In the genomic region with DNA sequence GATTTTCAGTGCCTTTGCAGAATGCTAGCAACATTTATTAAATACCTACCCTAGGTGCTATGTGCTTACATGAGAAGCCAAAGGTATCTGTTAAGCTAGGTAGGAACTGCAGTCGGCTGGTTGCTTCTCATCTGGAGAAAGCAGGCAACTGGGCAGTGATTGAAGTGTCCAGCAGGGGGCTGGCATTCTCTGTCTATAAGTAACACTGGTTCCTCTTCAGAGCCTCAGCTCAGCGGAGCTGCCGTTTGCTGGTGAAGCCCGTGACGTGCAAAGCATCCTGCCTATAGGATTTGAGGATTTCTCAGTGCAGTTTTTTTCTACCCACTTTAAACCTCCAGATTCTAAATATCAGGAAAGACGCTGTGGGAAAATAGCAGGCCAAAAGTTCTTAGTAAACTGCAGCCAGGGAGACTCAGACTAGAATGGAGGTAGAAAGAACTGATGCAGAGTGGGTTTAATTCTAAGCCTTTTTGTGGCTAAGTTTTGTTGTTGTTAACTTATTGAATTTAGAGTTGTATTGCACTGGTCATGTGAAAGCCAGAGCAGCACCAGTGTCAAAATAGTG, we compare ENCODE assay signal across 8 cellular contexts. TPM values are rescaled to one million over a fixed set of nuclear protein-coding genes. Genes with fewer than 3 reads are reported as not detected.
DNase-seq lines count a peak whose midpoint lies in the region; ATAC-seq, FAIRE-seq and TF ChIP-seq lines count a peak whose summit lies in the region.

A gene (plus strand): TSS at position 344 of the 565 bp plus-strand sequence. CDS start 389 bp downstream, outside the sequence.

- H3K9ac ChIP-seq in astrocyte (ENCODE audit: low read length): no peak within 1 kb of the TSS

- H3K27ac Mint-ChIP-seq in T-cell: no peak within 1 kb of the TSS
- no peak within 1 kb of the TSS for H3K27ac Mint-ChIP-seq in astrocyte (ENCODE audit: unreplicated experiment)

- WGBS in sigmoid colon, 2 donors: 0 to 1% methylated on average over 6 of the region's 6 CpGs

- ATAC-seq in HG02798 (IDR thresholded peaks at IDR 0.05; ENCODE audit: poor library complexity, unreplicated experiment) (peak; percentile 70), T-cell (replicated peaks in 1 of 4) (peak; percentile 57 to 97 (median 75))

- peak; percentile 100 for FAIRE-seq in astrocyte (lab: Jason Lieb, UNC)

- no peaks in the 10 kb centered on the region for H3K79me2 ChIP-seq in astrocyte (ENCODE audit: insufficient read depth, low read length)

- CTCF ChIA-PET in T-cell (lab: Charles Lee): interaction anchor here (0.6 to 1.6 kb wide), 3 partner anchors 15 to 541 kb away, joined by 3 to 4 read pairs (median 3); no protein-coding TSS in a partner anchor

- no peak for TF ChIP-seq POLR2A in sigmoid colon (IDR thresholded peaks at IDR 0.05)

- H3K9me3 Mint-ChIP-seq in T-cell (no peaks in the 10 kb centered on the region), astrocyte (ENCODE audit: unreplicated experiment) (peaks cover 4% of the 10 kb centered on the region)

- no peaks in the 10 kb centered on the region for H3K36me3 ChIP-seq in astrocyte (ENCODE audit: insufficient read depth, low read length)
- no peaks in the 10 kb centered on the region for H3K36me3 ChIP-seq in sigmoid colon

- peak; percentile 85 for TF ChIP-seq CTCF in GM12875 (IDR thresholded peaks at IDR 0.05; ENCODE audit: borderline replicate concordance, insufficient read depth, low read depth, low read length)
- peak; percentile 57 for TF ChIP-seq CTCF in astrocyte (IDR thresholded peaks at IDR 0.05; ENCODE audit: insufficient read depth, low read depth, low read length)
- peak in 3 of 4 experiments; percentile 42 to 53 (median 45) for TF ChIP-seq CTCF in sigmoid colon (IDR thresholded peaks at IDR 0.05)

- H3K9me3 ChIP-seq in astrocyte (ENCODE audit: insufficient read depth, low read depth, low read length) (peaks cover 2% of the 10 kb centered on the region), sigmoid colon (no peaks in the 10 kb centered on the region)

- H3K27me3 ChIP-seq in astrocyte (ENCODE audit: insufficient read depth, low read length) (no peaks in the 10 kb centered on the region), sigmoid colon (no peaks in the 10 kb centered on the region)

- intact Hi-C loops in sigmoid colon (cut with DNase I): loop anchor here (10.0 kb wide), 1 partner anchor 321 kb away; no protein-coding TSS in a partner anchor

- H3K27ac ChIP-seq in astrocyte (ENCODE audit: low read depth, low read length): no peak within 1 kb of the TSS
- H3K27ac ChIP-seq in sigmoid colon: peak within 1 kb of the TSS in 1 of 4 donors; percentile 31

- peak within 1 kb of the TSS; percentile 18 for H2AFZ ChIP-seq in astrocyte (ENCODE audit: low read depth, low read length)

- H3K4me1 Mint-ChIP-seq in T-cell: peaks cover 5 to 16% (median 9%) of the 10 kb centered on the region in 3 donors
- H3K4me1 Mint-ChIP-seq in astrocyte (ENCODE audit: low read depth, unreplicated experiment): no peaks in the 10 kb centered on the region

- POLR2A ChIA-PET in T-cell (lab: Charles Lee): no interaction called here

- H3K4me2 ChIP-seq in astrocyte (ENCODE audit: low read length): peak within 1 kb of the TSS; percentile 72

- TF ChIP-seq EP300 in sigmoid colon (IDR thresholded peaks at IDR 0.05): no peak

- H3K4me3 Mint-ChIP-seq in T-cell (no peak within 1 kb of the TSS), astrocyte (ENCODE audit: unreplicated experiment) (no peak within 1 kb of the TSS)

- peak; percentile 69 for DNase-seq in NCI-H1436 (lab: John Stamatoyannopoulos, UW)
- peak; percentile 7 to 63 (median 38) for DNase-seq in T-cell
- DNase-seq in astrocyte (ENCODE audit: low read depth): peak; percentile 81
- DNase-seq in hippocampal formation (lab: John Stamatoyannopoulos, UW): peak; percentile 16 to 39
- DNase-seq in sigmoid colon: peak; percentile 84
- no peak for DNase-seq in cerebellar nuclear complex (lab: John Stamatoyannopoulos, UW)

- H3K4me1 ChIP-seq in astrocyte (ENCODE audit: insufficient read depth, low read length): no peaks in the 10 kb centered on the region
- H3K4me1 ChIP-seq in sigmoid colon: peaks cover 0 to 5% (median 0%) of the 10 kb centered on the region in 4 donors

- H4K20me1 ChIP-seq in astrocyte (ENCODE audit: insufficient read depth, low read length): no peaks in the 10 kb centered on the region

- H3K4me3 ChIP-seq in GM12875 (ENCODE audit: low read depth, low read length) (no peak within 1 kb of the TSS), astrocyte (ENCODE audit: insufficient read depth, low read depth, low read length) (no peak within 1 kb of the TSS), sigmoid colon (peak within 1 kb of the TSS in 1 of 4 donors; percentile 9)

- H3K27me3 Mint-ChIP-seq in T-cell (peaks cover 2 to 15% of the 10 kb centered on the region in 2 donors), astrocyte (ENCODE audit: low read depth, unreplicated experiment) (no peaks in the 10 kb centered on the region)

- H3K36me3 Mint-ChIP-seq in T-cell (no peaks in the 10 kb centered on the region), astrocyte (ENCODE audit: low read depth, unreplicated experiment) (no peaks in the 10 kb centered on the region)

RNA-seq across cellular contexts. Expression of the gene that starts here (rescaled TPM):
- under 1 TPM in 2 of 5 donors, not detected in 3; 0.16 to 0.32 TPM for total RNA-seq in T-cell
- total RNA-seq in astrocyte: 1.9 and 3.0 TPM in 2 replicates
- 1 to 10 TPM in 2 of 4 donors, under 1 TPM in 2; 0.54 to 2.8 (median 1.1) TPM for total RNA-seq in sigmoid colon
- polyA plus RNA-seq in sigmoid colon: under 1 TPM in 1 of 3 donors, not detected in 2; 0.19 TPM

Comparison
In these comparisons a context has a peak if more than half of its experiments do, and no peak if none do; other contexts are left out.
1. Peak in DNase-seq and ATAC-seq in T-cell; RNA of the gene not detected or under 1 TPM.
2. DNase-seq: peak in NCI-H1436 (single experiment), astrocyte (single experiment), hippocampal formation (2 of 2) and sigmoid colon (single experiment); none in cerebellar nuclear complex (0 of 2).
3. Peak in every context shown above with its lines, with median percentiles within 50 percentile points of each other: CTCF ChIP-seq.